Comparison of ENCODE assay signal across 21 cellular contexts in the genomic region with DNA sequence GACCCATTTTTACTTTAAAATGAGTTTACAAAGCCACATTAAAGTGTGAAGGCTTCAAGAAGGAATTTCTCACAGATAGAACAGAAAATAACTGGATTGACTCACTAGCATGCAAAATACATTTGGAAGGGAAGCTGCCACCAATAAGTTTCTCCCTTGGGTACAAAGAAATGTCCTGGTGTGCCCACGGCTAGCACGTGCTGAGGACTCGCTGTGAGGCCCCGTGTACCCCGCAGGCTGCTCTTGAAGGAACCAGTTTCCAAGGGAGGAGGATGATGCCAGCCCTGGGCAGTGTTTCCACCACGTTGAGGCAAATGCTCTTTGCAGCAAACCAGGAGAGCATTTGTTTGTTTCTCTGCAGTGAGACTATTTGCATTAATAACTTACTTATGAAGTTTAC.
A peak's percentile ranks its signal among the peaks of the same experiment; 100 is the strongest.
DNase-seq lines count a peak whose midpoint lies in the region; ATAC-seq, FAIRE-seq and TF ChIP-seq lines count a peak whose summit lies in the region.
"Had no signal": no experiment of that assay in that cellular context is flagged by ENCODE, and none has a peak within 500 bp of the region (broad histone marks: within the 10 kb centered on the region; RNA-seq: fewer than 3 reads in every experiment).

No MANE protein-coding gene starts in this region.

- H3K27ac ChIP-seq in ACC112 (ENCODE audit: low read depth, low read length) (peak overlapping the region; percentile 94), fibroblast of lung (ENCODE audit: insufficient read depth, low read length) (peak overlapping the region; percentile 88), Peyer's patch (no peak overlapping the region)
- H3K27ac ChIP-seq in CD4-positive, CD25-positive, alpha-beta regulatory T cell (ENCODE audit: insufficient read depth, low read length, poor library complexity, severe bottlenecking), result no peak overlapping the region

- H3K4me3 Mint-ChIP-seq in CD4-positive, CD25-positive, alpha-beta regulatory T cell, result peak overlapping the region in 1 of 4 donors; percentile 76

- no peaks in the 10 kb centered on the region for H4K20me1 ChIP-seq in fibroblast of lung (ENCODE audit: control insufficient read depth, extremely low read depth, insufficient read depth, low read length)

- peak overlapping the region; percentile 38 for H3K4me2 ChIP-seq in fibroblast of lung (ENCODE audit: extremely low read depth, insufficient read depth, low read length)

- no peaks in the 10 kb centered on the region for H3K9me3 Mint-ChIP-seq in CD4-positive, CD25-positive, alpha-beta regulatory T cell
- H3K9me3 Mint-ChIP-seq: central memory CD8-positive, alpha-beta T cell; stimulated activated effector memory CD8-positive, alpha-beta T cell treated with anti-CD3 and anti-CD28 coated beads, Interleukin-12 subunit alpha, Interleukin-12 subunit beta, amount 100 ng/mL, for 72 hours had no signal

- FAIRE-seq in RCC 7860 (lab: Jason Lieb, UNC), result no peak

- H3K4me1 ChIP-seq in ACC112 (ENCODE audit: control insufficient read depth, insufficient read depth, low read length, unreplicated experiment) (peaks cover 79% of the 10 kb centered on the region), fibroblast of lung (ENCODE audit: control insufficient read depth, extremely low read depth, insufficient read depth, low read length) (peaks cover 42% of the 10 kb centered on the region), Peyer's patch (peaks cover 0 to 18% (median 3%) of the 10 kb centered on the region in 4 donors)
- peaks cover 35% of the 10 kb centered on the region for H3K4me1 ChIP-seq in CD4-positive, CD25-positive, alpha-beta regulatory T cell (ENCODE audit: control insufficient read depth, insufficient read depth, low read length, poor library complexity, severe bottlenecking)

- TF ChIP-seq CTCF in fibroblast of lung (conservative IDR thresholded peaks at IDR 0.05 in 1 of 2, IDR thresholded peaks at IDR 0.05 in 1 of 2; ENCODE audit: low read depth in 1 of 2, low read length in 2 of 2) (no peak), Peyer's patch (IDR thresholded peaks at IDR 0.05) (no peak), foreskin fibroblast (IDR thresholded peaks at IDR 0.05; ENCODE audit: low read depth, low read length) (no peak)

- peak overlapping the region in 1 of 3 donors; percentile 78 for H3K27ac Mint-ChIP-seq in CD4-positive, CD25-positive, alpha-beta regulatory T cell
- H3K27ac Mint-ChIP-seq: stimulated activated effector memory CD8-positive, alpha-beta T cell treated with anti-CD3 and anti-CD28 coated beads, Interleukin-12 subunit alpha, Interleukin-12 subunit beta, amount 100 ng/mL, for 72 hours had no signal

- peaks cover 3% of the 10 kb centered on the region for H3K36me3 Mint-ChIP-seq in CD4-positive, CD25-positive, alpha-beta regulatory T cell
- H3K36me3 Mint-ChIP-seq: stimulated activated effector memory CD8-positive, alpha-beta T cell treated with anti-CD3 and anti-CD28 coated beads, Interleukin-12 subunit alpha, Interleukin-12 subunit beta, amount 100 ng/mL, for 72 hours had no signal

- ATAC-seq in CD4-positive, CD25-positive, alpha-beta regulatory T cell (ENCODE audit: low read depth in 2 of 2), result no peak
- ATAC-seq: right cardiac atrium had no signal

- H3K4me1 Mint-ChIP-seq in CD4-positive, CD25-positive, alpha-beta regulatory T cell, result peaks cover 15 to 66% (median 42%) of the 10 kb centered on the region in 4 donors

- peak overlapping the region; percentile 62; the same call in 1 of the 2 replicates for H3K4me3 ChIP-seq in ACC112 (ENCODE audit: low read depth, low read length)
- peak overlapping the region; percentile 66 for H3K4me3 ChIP-seq in CD4-positive, CD25-positive, alpha-beta regulatory T cell (ENCODE audit: low read depth, low read length)
- no peak overlapping the region for H3K4me3 ChIP-seq in fibroblast of lung (replicated peaks in 1 of 4; ENCODE audit: control extremely low read depth in 1 of 4, insufficient read depth in 1 of 4, low read depth in 3 of 4, low read length in 4 of 4)
- no peak overlapping the region for H3K4me3 ChIP-seq in Peyer's patch
- no peak overlapping the region for H3K4me3 ChIP-seq in foreskin fibroblast (ENCODE audit: low read depth in 1 of 2, low read length in 2 of 2)

- no peaks in the 10 kb centered on the region for H3K9me3 ChIP-seq in CD4-positive, CD25-positive, alpha-beta regulatory T cell (ENCODE audit: control insufficient read depth in 2 of 2, low read length in 2 of 2)
- H3K9me3 ChIP-seq in fibroblast of lung (ENCODE audit: control insufficient read depth, insufficient read depth, low read depth, low read length), result no peaks in the 10 kb centered on the region
- H3K9me3 ChIP-seq in Peyer's patch, result no peaks in the 10 kb centered on the region
- H3K9me3 ChIP-seq: tibial nerve had no signal

- DNase-seq in CD4-positive, CD25-positive, alpha-beta regulatory T cell, result no peak
- DNase-seq in RPMI7951 (ENCODE audit: low read depth) (peak; percentile 51), fibroblast of lung (ENCODE audit: low read depth in 2 of 2) (no peak), Peyer's patch (no peak), ureter (ENCODE audit: low spot score) (no peak), foreskin fibroblast (no peak), RCC 7860 (ENCODE audit: low spot score) (no peak)
- DNase-seq: activated CD4-positive, alpha-beta T cell treated with anti-CD3 and anti-CD28 coated beads for 1 hour; activated gamma-delta T cell treated with Interleukin-2 at 50 U/mL for 16 hours; amygdala; COR-L47; effector CD4-positive, alpha-beta T cell; NCI-H524 treated with DMSO at 0.1 percent for 48 hours; occipital lobe; SIG-M5; T-helper 9 cell had no signal

- no peak overlapping the region for H3K9ac ChIP-seq in fibroblast of lung (ENCODE audit: insufficient read depth, low read length)

- H3K27me3 Mint-ChIP-seq in CD4-positive, CD25-positive, alpha-beta regulatory T cell, result peaks cover 5% of the 10 kb centered on the region

- no peak overlapping the region for H2AFZ ChIP-seq in ACC112 (ENCODE audit: low read length, unreplicated experiment)
- H2AFZ ChIP-seq in fibroblast of lung (ENCODE audit: low read length), result no peak overlapping the region

- H3K79me2 ChIP-seq in ACC112 (ENCODE audit: control insufficient read depth, insufficient read depth, low read length, unreplicated experiment), result peaks cover 50% of the 10 kb centered on the region
- H3K79me2 ChIP-seq in fibroblast of lung (ENCODE audit: control insufficient read depth, insufficient read depth, low read length), result peaks cover 32% of the 10 kb centered on the region

- no peaks in the 10 kb centered on the region for H3K36me3 ChIP-seq in ACC112 (ENCODE audit: insufficient read depth, low read length)
- no peaks in the 10 kb centered on the region for H3K36me3 ChIP-seq in CD4-positive, CD25-positive, alpha-beta regulatory T cell (ENCODE audit: control insufficient read depth, insufficient read depth, low read length)
- no peaks in the 10 kb centered on the region for H3K36me3 ChIP-seq in fibroblast of lung (ENCODE audit: control insufficient read depth, insufficient read depth, low read length)
- no peaks in the 10 kb centered on the region for H3K36me3 ChIP-seq in Peyer's patch
- H3K36me3 ChIP-seq: tibial nerve had no signal

- no peaks in the 10 kb centered on the region for H3K27me3 ChIP-seq in ACC112 (ENCODE audit: insufficient read depth, low read length)
- H3K27me3 ChIP-seq in CD4-positive, CD25-positive, alpha-beta regulatory T cell (ENCODE audit: control insufficient read depth, insufficient read depth, low read length), result no peaks in the 10 kb centered on the region
- H3K27me3 ChIP-seq in fibroblast of lung (ENCODE audit: control insufficient read depth, insufficient read depth, low read length), result no peaks in the 10 kb centered on the region
- H3K27me3 ChIP-seq in Peyer's patch, result no peaks in the 10 kb centered on the region
- H3K27me3 ChIP-seq: tibial nerve had no signal

- TF ChIP-seq POLR2A in Peyer's patch (IDR thresholded peaks at IDR 0.05), result no peak

Comparison
In these comparisons a context has a peak if more than half of its experiments do, and no peak if none do; other contexts are left out.
1. H3K27ac ChIP-seq: peak in ACC112 (single experiment) and fibroblast of lung (single experiment); none in CD4-positive, CD25-positive, alpha-beta regulatory T cell (single experiment) and Peyer's patch (0 of 4).
2. H3K4me3 ChIP-seq: peak in ACC112 (single experiment) and CD4-positive, CD25-positive, alpha-beta regulatory T cell (single experiment); none in fibroblast of lung (0 of 4), Peyer's patch (0 of 4) and foreskin fibroblast (0 of 2).